29 cellular contexts compared by ENCODE assay signal in genomic region chr1:234890694-234891093, GRCh38.
A peak's percentile ranks its signal among the peaks of the same experiment; 100 is the strongest.
DNase-seq lines count a peak whose midpoint lies in the region; ATAC-seq and TF ChIP-seq lines count a peak whose summit lies in the region.
"Had no signal": no experiment of that assay in that cellular context is flagged by ENCODE, and none has a peak within 500 bp of the region (broad histone marks: within the 10 kb centered on the region; RNA-seq: fewer than 3 reads in every experiment).

No MANE protein-coding gene starts in this region.

- H3K4me3 ChIP-seq in upper lobe of right lung: no peak overlapping the region
- H3K4me3 ChIP-seq in CD8-positive, alpha-beta T cell (ENCODE audit: low read depth, low read length): no peak overlapping the region
- H3K4me3 ChIP-seq: colonic mucosa, skin epidermis, thoracic aorta had no signal

- intact Hi-C loops in dendritic cell treated with granulocyte-macrophage colony-stimulating factor and Interleukin-4, amounts not matched to agents 40 ng/mL and 50 ng/mL, for 4 days (cut with micrococcal nuclease): no loop called here
- intact Hi-C loops in upper lobe of right lung (cut with DNase I): no loop called here
- intact Hi-C loops in CD8-positive, alpha-beta T cell (cut with DNase I, micrococcal nuclease): no loop called here

- H3K9me3 Mint-ChIP-seq in activated naive CD4-positive, alpha-beta T cell treated with anti-CD3 and anti-CD28 coated beads, Interleukin-2, amount 10 ng/mL, durations not matched to agents 7 days and 5 days: peaks cover 8% of the 10 kb centered on the region
- no peaks in the 10 kb centered on the region for H3K9me3 Mint-ChIP-seq in dendritic cell treated with granulocyte-macrophage colony-stimulating factor and Interleukin-4, amounts not matched to agents 40 ng/mL and 50 ng/mL, for 4 days
- H3K9me3 Mint-ChIP-seq in immature natural killer cell: no peaks in the 10 kb centered on the region
- no peaks in the 10 kb centered on the region for H3K9me3 Mint-ChIP-seq in CD8-positive, alpha-beta T cell
- H3K9me3 Mint-ChIP-seq: activated naive CD4-positive, alpha-beta T cell treated with anti-CD3 and anti-CD28 coated beads, Interleukin-2, amount 50 U/mL, for 24 hours; CD4-positive, alpha-beta memory T cell; neural crest cell had no signal

- no peak for TF ChIP-seq CTCF in upper lobe of right lung (IDR thresholded peaks at IDR 0.05)
- TF ChIP-seq CTCF in CD8-positive, alpha-beta T cell (IDR thresholded peaks at IDR 0.05): no peak

- H3K4me1 Mint-ChIP-seq in activated naive CD4-positive, alpha-beta T cell treated with anti-CD3 and anti-CD28 coated beads, Interleukin-2, amount 10 ng/mL, durations not matched to agents 7 days and 5 days: peaks cover 42% of the 10 kb centered on the region
- peaks cover 22% of the 10 kb centered on the region for H3K4me1 Mint-ChIP-seq in T-helper 17 cell
- H3K4me1 Mint-ChIP-seq in dendritic cell treated with granulocyte-macrophage colony-stimulating factor and Interleukin-4, amounts not matched to agents 40 ng/mL and 50 ng/mL, for 4 days (ENCODE audit: low read depth): peaks cover 84% of the 10 kb centered on the region
- H3K4me1 Mint-ChIP-seq in immature natural killer cell: peaks cover 14 to 20% of the 10 kb centered on the region in 2 donors
- peaks cover 18% of the 10 kb centered on the region for H3K4me1 Mint-ChIP-seq in CD8-positive, alpha-beta T cell (ENCODE audit: low read depth)
- H3K4me1 Mint-ChIP-seq: neural crest cell had no signal

- H3K27ac ChIP-seq in upper lobe of right lung: no peak overlapping the region
- H3K27ac ChIP-seq in CD8-positive, alpha-beta T cell (ENCODE audit: low read depth, low read length): no peak overlapping the region
- H3K27ac ChIP-seq: colonic mucosa, epithelial cell of prostate, HL-60, parathyroid adenoma, skin epidermis, thoracic aorta, WERI-Rb-1 had no signal

- POLR2A ChIA-PET in CD8-positive, alpha-beta T cell (lab: Charles Lee): no interaction called here

- ATAC-seq in T-helper 17 cell: no peak
- ATAC-seq in upper lobe of right lung: peak; percentile 11
- no peak for ATAC-seq in CD8-positive, alpha-beta T cell
- ATAC-seq: left lobe of liver had no signal

- no peaks in the 10 kb centered on the region for H3K9me3 ChIP-seq in T-helper 17 cell (ENCODE audit: control insufficient read depth, low read length, poor library complexity, severe bottlenecking)
- no peaks in the 10 kb centered on the region for H3K9me3 ChIP-seq in upper lobe of right lung
- H3K9me3 ChIP-seq in CD8-positive, alpha-beta T cell (ENCODE audit: low read length): no peaks in the 10 kb centered on the region
- H3K9me3 ChIP-seq: colonic mucosa, thoracic aorta had no signal

- H3K36me3 Mint-ChIP-seq in activated naive CD4-positive, alpha-beta T cell treated with anti-CD3 and anti-CD28 coated beads, Interleukin-2, amount 10 ng/mL, durations not matched to agents 7 days and 5 days: peaks cover 7% of the 10 kb centered on the region
- no peaks in the 10 kb centered on the region for H3K36me3 Mint-ChIP-seq in T-helper 17 cell (ENCODE audit: low read depth)
- H3K36me3 Mint-ChIP-seq in dendritic cell treated with granulocyte-macrophage colony-stimulating factor and Interleukin-4, amounts not matched to agents 40 ng/mL and 50 ng/mL, for 4 days (ENCODE audit: low read depth): no peaks in the 10 kb centered on the region
- H3K36me3 Mint-ChIP-seq in immature natural killer cell: no peaks in the 10 kb centered on the region
- no peaks in the 10 kb centered on the region for H3K36me3 Mint-ChIP-seq in CD8-positive, alpha-beta T cell
- H3K36me3 Mint-ChIP-seq: activated naive CD4-positive, alpha-beta T cell treated with anti-CD3 and anti-CD28 coated beads, Interleukin-2, amount 50 U/mL, for 24 hours; CD4-positive, alpha-beta memory T cell had no signal

- peaks cover 25% of the 10 kb centered on the region for H3K4me1 ChIP-seq in upper lobe of right lung
- H3K4me1 ChIP-seq in CD8-positive, alpha-beta T cell (ENCODE audit: insufficient read depth, low read length): peaks cover 12% of the 10 kb centered on the region
- H3K4me1 ChIP-seq: colonic mucosa, parathyroid adenoma had no signal

- no peak overlapping the region for H3K4me3 Mint-ChIP-seq in activated naive CD4-positive, alpha-beta T cell treated with anti-CD3 and anti-CD28 coated beads, Interleukin-2, amount 10 ng/mL, durations not matched to agents 7 days and 5 days
- H3K4me3 Mint-ChIP-seq in T-helper 17 cell (no peak overlapping the region), immature natural killer cell (no peak overlapping the region)
- no peak overlapping the region for H3K4me3 Mint-ChIP-seq in dendritic cell treated with granulocyte-macrophage colony-stimulating factor and Interleukin-4, amounts not matched to agents 40 ng/mL and 50 ng/mL, for 4 days
- H3K4me3 Mint-ChIP-seq in CD8-positive, alpha-beta T cell: no peak overlapping the region
- H3K4me3 Mint-ChIP-seq: activated naive CD4-positive, alpha-beta T cell treated with anti-CD3 and anti-CD28 coated beads, Interleukin-2, amount 50 U/mL, for 24 hours; CD4-positive, alpha-beta memory T cell; neural crest cell had no signal

- peak overlapping the region; percentile 3 for H3K27ac Mint-ChIP-seq in activated naive CD4-positive, alpha-beta T cell treated with anti-CD3 and anti-CD28 coated beads, Interleukin-2, amount 10 ng/mL, durations not matched to agents 7 days and 5 days
- peak overlapping the region; percentile 56 for H3K27ac Mint-ChIP-seq in T-helper 17 cell
- peak overlapping the region; percentile 13 for H3K27ac Mint-ChIP-seq in dendritic cell treated with granulocyte-macrophage colony-stimulating factor and Interleukin-4, amounts not matched to agents 40 ng/mL and 50 ng/mL, for 4 days
- H3K27ac Mint-ChIP-seq in immature natural killer cell: no peak overlapping the region
- H3K27ac Mint-ChIP-seq in CD8-positive, alpha-beta T cell: no peak overlapping the region

- H3K27me3 Mint-ChIP-seq in activated naive CD4-positive, alpha-beta T cell treated with anti-CD3 and anti-CD28 coated beads, Interleukin-2, amount 10 ng/mL, durations not matched to agents 7 days and 5 days: peaks cover 6% of the 10 kb centered on the region
- no peaks in the 10 kb centered on the region for H3K27me3 Mint-ChIP-seq in T-helper 17 cell
- H3K27me3 Mint-ChIP-seq in dendritic cell treated with granulocyte-macrophage colony-stimulating factor and Interleukin-4, amounts not matched to agents 40 ng/mL and 50 ng/mL, for 4 days: peaks cover 3% of the 10 kb centered on the region
- peaks cover 0 to 4% (median 3%) of the 10 kb centered on the region in 3 donors for H3K27me3 Mint-ChIP-seq in immature natural killer cell (ENCODE audit: low read depth in 3 of 3)
- H3K27me3 Mint-ChIP-seq in CD8-positive, alpha-beta T cell (ENCODE audit: low read depth): no peaks in the 10 kb centered on the region
- H3K27me3 Mint-ChIP-seq: activated naive CD4-positive, alpha-beta T cell treated with anti-CD3 and anti-CD28 coated beads, Interleukin-2, amount 50 U/mL, for 24 hours; CD4-positive, alpha-beta memory T cell had no signal

- CTCF ChIA-PET in activated naive CD4-positive, alpha-beta T cell treated with anti-CD3 and anti-CD28 coated beads, Interleukin-2, amount 10 ng/mL, durations not matched to agents 7 days and 5 days (lab: Charles Lee): no interaction called here
- CTCF ChIA-PET in CD8-positive, alpha-beta T cell (lab: Charles Lee): interaction anchor here (1.2 to 1.4 kb wide), 2 partner anchors 98 to 279 kb away, joined by 3 read pairs; no protein-coding TSS in a partner anchor

- H3K36me3 ChIP-seq in upper lobe of right lung: no peaks in the 10 kb centered on the region
- no peaks in the 10 kb centered on the region for H3K36me3 ChIP-seq in CD8-positive, alpha-beta T cell (ENCODE audit: insufficient read depth, low read length)
- H3K36me3 ChIP-seq: colonic mucosa, thoracic aorta, WERI-Rb-1 had no signal

- no peak for DNase-seq in activated naive CD4-positive, alpha-beta T cell treated with anti-CD3 and anti-CD28 coated beads, Interleukin-2, amount 10 ng/mL, durations not matched to agents 7 days and 5 days
- no peak for DNase-seq in activated naive CD4-positive, alpha-beta T cell treated with anti-CD3 and anti-CD28 coated beads, Interleukin-2, amount 50 U/mL, for 16 hours
- DNase-seq in T-helper 17 cell: no peak
- no peak for DNase-seq in upper lobe of right lung
- no peak for DNase-seq in immature natural killer cell
- DNase-seq in middle frontal gyrus (ENCODE audit: extremely low spot score, low spot score): no peak
- DNase-seq in CD8-positive, alpha-beta T cell: no peak
- DNase-seq: AML-193; CD4-positive, alpha-beta memory T cell; colonic mucosa; DMS 273 treated with DMSO at 0.1 percent for 48 hours; effector CD8-positive, alpha-beta T cell; EL; H7; Karpas-422; NCI-H1436 treated with DMSO at 0.1 percent for 48 hours; retina; SHP77 treated with DMSO at 0.1 percent for 48 hours; stimulated activated naive CD4-positive, alpha-beta T cell treated with Interleukin-2 at 50 U/mL for 16 hours; WERI-Rb-1 had no signal

- no peaks in the 10 kb centered on the region for H3K27me3 ChIP-seq in upper lobe of right lung
- no peaks in the 10 kb centered on the region for H3K27me3 ChIP-seq in CD8-positive, alpha-beta T cell (ENCODE audit: insufficient read depth, low read length)
- H3K27me3 ChIP-seq: colonic mucosa had no signal

Comparison
In these comparisons a context has a peak if more than half of its experiments do, and no peak if none do; other contexts are left out.
1. H3K27ac Mint-ChIP-seq: peak in activated naive CD4-positive, alpha-beta T cell treated with anti-CD3 and anti-CD28 coated beads, Interleukin-2, amount 10 ng/mL, durations not matched to agents 7 days and 5 days (single experiment), T-helper 17 cell (single experiment) and dendritic cell treated with granulocyte-macrophage colony-stimulating factor and Interleukin-4, amounts not matched to agents 40 ng/mL and 50 ng/mL, for 4 days (single experiment); none in immature natural killer cell (0 of 6) and CD8-positive, alpha-beta T cell (single experiment).